18 cellular contexts compared by ENCODE assay signal in the genomic region with DNA sequence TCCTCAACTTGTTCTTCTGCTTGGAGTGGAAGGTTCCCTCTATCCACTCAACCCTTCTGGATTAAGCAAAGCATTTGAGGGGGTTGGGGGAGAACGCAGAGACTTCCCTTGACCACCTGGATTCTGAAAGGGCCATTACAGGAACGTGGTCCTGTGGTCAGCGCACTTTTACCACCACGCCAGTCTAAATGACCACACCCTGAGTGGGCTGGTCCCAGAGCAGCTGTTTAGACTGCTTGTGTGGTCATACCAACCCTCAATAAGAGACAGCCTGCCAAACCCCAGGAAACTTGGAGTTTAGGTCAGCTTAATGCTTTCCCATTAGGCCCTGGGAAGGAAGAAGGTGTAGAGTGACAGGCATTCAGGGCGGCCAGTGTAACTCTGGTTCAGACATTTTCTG.
DNase-seq lines count a peak whose midpoint lies in the region; ATAC-seq, FAIRE-seq and TF ChIP-seq lines count a peak whose summit lies in the region.
"Had no signal": no experiment of that assay in that cellular context is flagged by ENCODE, and none has a peak within 500 bp of the region (broad histone marks: within the 10 kb centered on the region; RNA-seq: fewer than 3 reads in every experiment).

No MANE protein-coding gene starts in this region.

- ATAC-seq in GM18519 (IDR thresholded peaks at IDR 0.05; ENCODE audit: low FRiP score, unreplicated experiment) (no peak), HG02610 (IDR thresholded peaks at IDR 0.05; ENCODE audit: unreplicated experiment) (no peak), HG02852 (IDR thresholded peaks at IDR 0.05; ENCODE audit: unreplicated experiment) (no peak)
- ATAC-seq: activated CD8-positive, alpha-beta T cell treated with anti-CD3 and anti-CD28 coated beads for 36 hours; activated T-cell treated with anti-CD3 and anti-CD28 coated beads, Interleukin-2, amount 50 U/mL, for 72 hours; foreskin keratinocyte; left lung; Panc1 had no signal

- POLR2A ChIA-PET in H1 (lab: Charles Lee; ENCODE audit: partially characterized antibody) = no interaction called here

- H3K23me2 ChIP-seq in H1 (ENCODE audit: low read depth, low read length) = no peaks in the 10 kb centered on the region

- H2BK12ac ChIP-seq in H1 (ENCODE audit: low read depth, low read length) = no peak overlapping the region
- peak overlapping the region; percentile 84 for H2BK12ac ChIP-seq in neuronal stem cell (ENCODE audit: low read length)

- H4K5ac ChIP-seq in H1 (ENCODE audit: insufficient read length, low read depth, low read length) = no peak overlapping the region

- no peak for TF ChIP-seq CTCF in H1 (IDR thresholded peaks at IDR 0.05; ENCODE audit: control extremely low read depth in 1 of 3, insufficient read depth in 1 of 3, low read depth in 1 of 3, low read length in 3 of 3)

- H3K18ac ChIP-seq in H1 (ENCODE audit: extremely low read depth, low read length) = no peak overlapping the region
- peak overlapping the region; percentile 71 for H3K18ac ChIP-seq in neuronal stem cell (ENCODE audit: low read length)

- H2BK120ac ChIP-seq in H1 (replicated peaks; ENCODE audit: low read depth, low read length) (no peak overlapping the region), neuronal stem cell (ENCODE audit: low read depth, low read length) (peak overlapping the region; percentile 3)

- DNase-seq in CD1c-positive myeloid dendritic cell (ENCODE audit: extremely low spot score) = peak; percentile 18
- peak; percentile 67 for DNase-seq in NCI-H446 treated with DMSO at 0.1 percent for 48 hours (lab: John Stamatoyannopoulos, UW)
- DNase-seq in H1 (ENCODE audit: low read depth in 1 of 2, low spot score in 2 of 2) = no peak
- DNase-seq in neuronal stem cell (ENCODE audit: low spot score) = no peak
- DNase-seq in T-helper 9 cell = no peak
- DNase-seq: activated CD8-positive, alpha-beta T cell treated with anti-CD3 and anti-CD28 coated beads for 36 hours; activated naive CD8-positive, alpha-beta T cell treated with anti-CD3 and anti-CD28 coated beads, Interleukin-2, amount 10 ng/mL, durations not matched to agents 7 days and 5 days; activated T-cell treated with anti-CD3 and anti-CD28 coated beads, Interleukin-2, amount 50 U/mL, for 72 hours; foreskin keratinocyte; left lung; NCI-H2029; NCI-H526 treated with DMSO at 0.1 percent for 48 hours; stimulated activated CD4-positive, alpha-beta T cell treated with anti-CD3 and anti-CD28 coated beads, Interleukin-15, amount 100 ng/mL, for 24 hours had no signal

- no peak for FAIRE-seq in H1 (lab: Jason Lieb, UNC)

- H3K4me3 ChIP-seq in H1 (ENCODE audit: extremely low read depth in 1 of 4, insufficient read depth in 2 of 4, low read depth in 3 of 4, low read length in 4 of 4) (no peak overlapping the region), neuronal stem cell (ENCODE audit: low read length in 2 of 2) (no peak overlapping the region)
- H3K4me3 ChIP-seq: left lung, vagina had no signal

- no peak for TF ChIP-seq POLR2A in H1 (IDR thresholded peaks at IDR 0.05; ENCODE audit: control extremely low read depth in 1 of 2, low read depth in 2 of 2, low read length in 2 of 2)

- no peak overlapping the region for H3K4me2 ChIP-seq in H1 (ENCODE audit: insufficient read depth in 1 of 2, low read depth in 2 of 2, low read length in 2 of 2)
- H3K4me2 ChIP-seq in neuronal stem cell (ENCODE audit: insufficient read depth, low read length, poor library complexity, severe bottlenecking) = no peak overlapping the region

- H4K8ac ChIP-seq in H1 (ENCODE audit: extremely low read depth, insufficient read depth, low read length) = no peak overlapping the region
- no peak overlapping the region for H4K8ac ChIP-seq in neuronal stem cell (ENCODE audit: low read depth, low read length)

- H3K14ac ChIP-seq in H1 (ENCODE audit: insufficient read length) = no peak overlapping the region
- H3K14ac ChIP-seq in neuronal stem cell (ENCODE audit: low read length) = peak overlapping the region; percentile 71

- no peak overlapping the region for H3K9ac ChIP-seq in H1 (replicated peaks in 1 of 4; ENCODE audit: extremely low read depth in 1 of 4, low read depth in 3 of 4, low read length in 3 of 4)
- no peak overlapping the region for H3K9ac ChIP-seq in neuronal stem cell (ENCODE audit: low read depth, low read length, poor library complexity)

- no peaks in the 10 kb centered on the region for H3K79me2 ChIP-seq in H1 (ENCODE audit: control insufficient read depth in 1 of 2, insufficient read depth in 2 of 2, low read length in 2 of 2)

- H4K91ac ChIP-seq in H1 (replicated peaks; ENCODE audit: insufficient read length, low read length) (no peak overlapping the region), neuronal stem cell (ENCODE audit: low read depth, low read length, poor library complexity) (no peak overlapping the region)

- no peak for TF ChIP-seq EP300 in H1 (IDR thresholded peaks at IDR 0.05; ENCODE audit: borderline replicate concordance in 1 of 2, low read depth in 2 of 2, low read length in 2 of 2)

- 83% methylated on average over 5 of the region's 5 CpGs; no CpG with 5 or more reads in 1 of the 2 experiments for WGBS in H1 (ENCODE audit: extremely low coverage in 1 of 2, insufficient coverage in 1 of 2, insufficient read length in 1 of 2, insufficient replicate concordance in 2 of 2, low coverage in 1 of 2, low lambda C conversion rate in 2 of 2, missing lambda C conversion rate in 1 of 2), 2 experiments
- no CpG with 5 or more reads among the region's 5 CpGs for WGBS in neuronal stem cell (ENCODE audit: extremely low coverage in 2 of 2, insufficient read length in 2 of 2, insufficient replicate concordance in 1 of 2), 2 donors

- no peak overlapping the region for H2BK5ac ChIP-seq in H1 (ENCODE audit: low read depth, low read length)
- peak overlapping the region; percentile 75 for H2BK5ac ChIP-seq in neuronal stem cell (ENCODE audit: low read length)

- H3K23ac ChIP-seq in H1 (ENCODE audit: insufficient read length) (no peak overlapping the region), neuronal stem cell (ENCODE audit: low read depth, low read length, poor library complexity) (no peak overlapping the region)

- H3K9me3 ChIP-seq in H1 (ENCODE audit: insufficient read depth in 2 of 2, low read depth in 1 of 2, low read length in 1 of 2) (0 out of 4 replicates have a peak, but pooled peaks cover 0 to 6% of the 10 kb centered on the region in 2 experiments), neuronal stem cell (replicated peaks in 1 of 2; ENCODE audit: control insufficient read depth in 2 of 2, insufficient read depth in 1 of 2, low read depth in 1 of 2, low read length in 2 of 2) (peaks cover 0 to 4% of the 10 kb centered on the region in 2 donors)
- H3K9me3 ChIP-seq: vagina had no signal

- no peaks in the 10 kb centered on the region for H3K36me3 ChIP-seq in H1 (ENCODE audit: control insufficient read depth in 2 of 4, insufficient read depth in 4 of 4, low read length in 3 of 4)
- no peaks in the 10 kb centered on the region for H3K36me3 ChIP-seq in neuronal stem cell (replicated peaks in 1 of 2; ENCODE audit: control insufficient read depth in 2 of 2, insufficient read depth in 2 of 2, low read length in 2 of 2)
- H3K36me3 ChIP-seq: left lung, vagina had no signal

- H3K4me1 ChIP-seq in H1 (replicated peaks in 1 of 4; ENCODE audit: control insufficient read depth in 3 of 4, insufficient read depth in 4 of 4, low read length in 3 of 4) (0 out of 7 replicates have a peak, but pooled peaks cover 0 to 2% (median 0%) of the 10 kb centered on the region in 4 experiments), neuronal stem cell (ENCODE audit: control insufficient read depth in 2 of 2, insufficient read depth in 1 of 2, low read depth in 1 of 2, low read length in 2 of 2) (peaks cover 8% of the 10 kb centered on the region in 2 donors)
- H3K4me1 ChIP-seq: foreskin keratinocyte, left lung, vagina had no signal

- H3K79me1 ChIP-seq in H1 (ENCODE audit: low read depth, low read length) (no peaks in the 10 kb centered on the region), neuronal stem cell (ENCODE audit: low read depth, low read length) (no peaks in the 10 kb centered on the region)

- H3K27ac ChIP-seq in H1 (ENCODE audit: low read depth, low read length) = no peak overlapping the region
- H3K27ac ChIP-seq in neuronal stem cell (replicated peaks; ENCODE audit: low read length) = peak overlapping the region; percentile 31
- H3K27ac ChIP-seq: foreskin keratinocyte, left lung, vagina had no signal

- H3K27me3 ChIP-seq in H1 (replicated peaks in 1 of 4; ENCODE audit: control insufficient read depth in 3 of 4, extremely low read depth in 1 of 4, insufficient read depth in 3 of 4, low read length in 3 of 4) = no peaks in the 10 kb centered on the region
- H3K27me3 ChIP-seq in neuronal stem cell (ENCODE audit: control insufficient read depth in 3 of 3, insufficient read depth in 3 of 3, low read depth in 1 of 3, low read length in 3 of 3) = no peaks in the 10 kb centered on the region
- H3K27me3 ChIP-seq: foreskin keratinocyte, left lung, vagina had no signal

- H2BK20ac ChIP-seq in H1 (ENCODE audit: low read length) = no peak overlapping the region

- no peak overlapping the region for H3K56ac ChIP-seq in H1 (replicated peaks; ENCODE audit: insufficient read length, low read depth, low read length)

- 0 out of 2 replicates have a peak overlapping the region, but pooled peaks have one; percentile 22 for H2AFZ ChIP-seq in H1 (ENCODE audit: low read length)
- peak overlapping the region; percentile 71 for H2AFZ ChIP-seq in neuronal stem cell (ENCODE audit: low read length)

- H3K4ac ChIP-seq in H1 (replicated peaks; ENCODE audit: insufficient read length, low read depth, low read length) (no peak overlapping the region), neuronal stem cell (ENCODE audit: low read length) (no peak overlapping the region)

- CTCF ChIA-PET in H1 (lab: Charles Lee; ENCODE audit: partially characterized antibody) = interaction anchor here (1.2 kb wide), 1 partner anchor 14 kb away, joined by 3 read pairs; no protein-coding TSS in a partner anchor

- no peaks in the 10 kb centered on the region for H4K20me1 ChIP-seq in H1 (replicated peaks in 1 of 2; ENCODE audit: control insufficient read depth in 1 of 2, insufficient read depth in 2 of 2, low read length in 2 of 2)

- no peak for TF ChIP-seq RAD21 in H1 (IDR thresholded peaks at IDR 0.05 in 1 of 2, conservative IDR thresholded peaks at IDR 0.05 in 1 of 2; ENCODE audit: low read depth in 2 of 2, low read length in 2 of 2)

- H2AK5ac ChIP-seq in H1 (ENCODE audit: low read depth, low read length) = no peak overlapping the region
- H2AK5ac ChIP-seq in neuronal stem cell (ENCODE audit: low read depth, low read length) = peak overlapping the region; percentile 94

- no peak overlapping the region for H2BK15ac ChIP-seq in H1 (ENCODE audit: low read length)
- H2BK15ac ChIP-seq in neuronal stem cell (ENCODE audit: low read length) = peak overlapping the region; percentile 79

TF ChIP-seq in H1, 55 proteins besides CTCF, POLR2A, EP300 and RAD21 (continues in another document):
- TF ChIP-seq SIX5 (IDR thresholded peaks at IDR 0.05; ENCODE audit: low read depth, low read length) = no peak
- TF ChIP-seq SP2 (IDR thresholded peaks at IDR 0.05; ENCODE audit: low read length) = no peak
- TF ChIP-seq RFX5 (IDR thresholded peaks at IDR 0.05; ENCODE audit: borderline replicate concordance, low read depth, low read length) = no peak
- no peak for TF ChIP-seq CHD1 (IDR thresholded peaks at IDR 0.05; ENCODE audit: low read depth, low read length)
- TF ChIP-seq HDAC6 (IDR thresholded peaks at IDR 0.05; ENCODE audit: low read depth, low read length) = no peak
- no peak for TF ChIP-seq SUZ12 (IDR thresholded peaks at IDR 0.05; ENCODE audit: low read length)

Comparison
In these comparisons a context has a peak if more than half of its experiments do, and no peak if none do; other contexts are left out.
1. DNase-seq: peak in CD1c-positive myeloid dendritic cell (single experiment) and NCI-H446 treated with DMSO at 0.1 percent for 48 hours (single experiment); none in H1 (0 of 2), neuronal stem cell (single experiment) and T-helper 9 cell (single experiment).